Comparison of ENCODE assay signal across 10 cellular contexts in genomic region chr16:58678716-58679115, GRCh38. TPM values are rescaled to one million over a fixed set of nuclear protein-coding genes. Genes with fewer than 3 reads are reported as not detected.
DNase-seq lines count a peak whose midpoint lies in the region; ATAC-seq and TF ChIP-seq lines count a peak whose summit lies in the region.
"Had no signal": no experiment of that assay in that cellular context is flagged by ENCODE, and none has a peak within 500 bp of the region (broad histone marks: within the 10 kb centered on the region; RNA-seq: fewer than 3 reads in every experiment).

No MANE protein-coding gene starts in this region.

- DNase-seq in Ammon's horn (ENCODE audit: low spot score) (peak; percentile 75), Kasumi-1 (lab: John Stamatoyannopoulos, UW) (peak; percentile 1 to 9), brain microvascular endothelial cell (no peak), dedifferentiated amniotic fluid mesenchymal stem cell (ENCODE audit: extremely low spot score) (no peak), cerebellar nuclear complex (lab: John Stamatoyannopoulos, UW) (no peak)

- no peaks in the 10 kb centered on the region for H3K9me3 ChIP-seq in liver (ENCODE audit: control insufficient read depth in 4 of 4, low read length in 3 of 4)
- H3K9me3 ChIP-seq: breast epithelium had no signal

- WGBS in liver, result 59% methylated on average over 3 of the region's 3 CpGs

- ATAC-seq in HG02973 (IDR thresholded peaks at IDR 0.05; ENCODE audit: unreplicated experiment) (no peak), GM18517 (IDR thresholded peaks at IDR 0.05; ENCODE audit: unreplicated experiment) (no peak)

- H3K4me1 ChIP-seq in liver (ENCODE audit: control insufficient read depth in 4 of 4, insufficient read depth in 4 of 4, low read length in 3 of 4), result peaks cover 0 to 9% (median 7%) of the 10 kb centered on the region in 4 donors

- H3K27ac ChIP-seq in brain microvascular endothelial cell, result no peak overlapping the region
- no peak overlapping the region for H3K27ac ChIP-seq in liver (ENCODE audit: low read depth in 1 of 2, low read length in 2 of 2)
- H3K27ac ChIP-seq: breast epithelium, KMS-11 had no signal

- peak; percentile 92 to 93 for TF ChIP-seq RAD21 in liver (IDR thresholded peaks at IDR 0.05)

- peaks cover 25% of the 10 kb centered on the region for H3K36me3 ChIP-seq in brain microvascular endothelial cell (replicated peaks)
- peaks cover 5 to 26% (median 11%) of the 10 kb centered on the region in 4 donors for H3K36me3 ChIP-seq in liver (ENCODE audit: control insufficient read depth in 4 of 4, insufficient read depth in 3 of 4, low read depth in 1 of 4, low read length in 3 of 4)
- H3K36me3 ChIP-seq: breast epithelium had no signal

- TF ChIP-seq CTCF in brain microvascular endothelial cell (IDR thresholded peaks at IDR 0.05; ENCODE audit: low read depth, low read length, missing control alignments), result peak; percentile 29
- peak; percentile 75 for TF ChIP-seq CTCF in liver (IDR thresholded peaks at IDR 0.05; ENCODE audit: low read depth, low read length, missing input control)

- H3K4me3 ChIP-seq in brain microvascular endothelial cell (ENCODE audit: low read depth, low read length) (no peak overlapping the region), liver (ENCODE audit: low read depth in 1 of 3, low read length in 3 of 3) (no peak overlapping the region)
- H3K4me3 ChIP-seq: breast epithelium had no signal

- in situ Hi-C loops in brain microvascular endothelial cell (cut with HindIII; ENCODE audit: low pct_ligation_motif_present, low sequenced_read_pairs), result no loop called here

- no peak overlapping the region for H3K9ac ChIP-seq in liver (ENCODE audit: low read depth in 1 of 2, low read length in 2 of 2)
- H3K9ac ChIP-seq: KMS-11 had no signal

- H3K27me3 ChIP-seq in brain microvascular endothelial cell (replicated peaks) (no peaks in the 10 kb centered on the region), liver (ENCODE audit: control insufficient read depth in 4 of 4, insufficient read depth in 4 of 4, low read length in 3 of 4) (no peaks in the 10 kb centered on the region)
- H3K27me3 ChIP-seq: breast epithelium had no signal

TF ChIP-seq in liver, 16 proteins besides CTCF, POLR2A, EP300 and RAD21:
- TF ChIP-seq ZBTB33 (IDR thresholded peaks at IDR 0.05), result no peak
- TF ChIP-seq ATF3 (IDR thresholded peaks at IDR 0.05), result peak; percentile 41
TF ChIP-seq in liver: peak in this region for 1.

RNA-seq across cellular contexts. Expression of gene SLC38A7, which starts 5.9 kb away (rescaled TPM):
- total RNA-seq in liver, result 10 to 100 TPM; 11.3 to 18.7 TPM
- polyA plus RNA-seq in liver, result 10 to 100 TPM in 1 of 2 donors, 1 to 10 TPM in 1; 7.9 to 10.6 TPM

RNA-seq across cellular contexts. Expression of gene CNOT1, which starts 49.1 kb away (rescaled TPM):
- 100 to 1,000 TPM; 116 to 131 TPM for total RNA-seq in liver
- 10 to 100 TPM; 34.0 to 40.8 TPM for polyA plus RNA-seq in liver

RNA-seq across cellular contexts. Expression of gene GOT2, which starts 55.4 kb away (rescaled TPM):
- total RNA-seq in liver, result 100 to 1,000 TPM in 1 of 2 donors, 10 to 100 TPM in 1; 80.2 to 111 TPM
- 100 to 1,000 TPM; 161 to 216 TPM for polyA plus RNA-seq in liver

Comparison
In these comparisons a context has a peak if more than half of its experiments do, and no peak if none do; other contexts are left out.
1. DNase-seq: peak in Ammon's horn (single experiment) and Kasumi-1 (2 of 2); none in brain microvascular endothelial cell (single experiment), dedifferentiated amniotic fluid mesenchymal stem cell (single experiment) and cerebellar nuclear complex (0 of 2).